In the genomic region with DNA sequence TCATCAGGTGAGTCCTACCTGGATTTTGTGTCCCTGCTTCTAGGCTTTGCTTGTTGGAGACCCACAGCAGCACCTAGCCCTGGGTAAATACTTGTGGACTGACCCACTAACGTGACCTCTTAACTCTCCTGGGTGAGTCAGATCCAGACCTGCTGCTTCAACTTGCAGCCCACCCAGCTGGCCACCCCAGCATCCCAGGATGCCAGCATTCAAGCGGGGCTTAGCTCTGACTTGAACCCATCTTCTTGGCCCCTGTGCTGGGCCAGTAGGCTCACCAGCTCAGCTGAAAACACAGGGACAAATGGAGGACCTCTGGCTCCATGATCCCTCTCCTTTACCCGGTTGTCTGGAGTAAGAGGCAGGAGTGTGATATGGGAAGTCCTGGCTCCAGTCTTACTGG, we compare ENCODE assay signal across 29 cellular contexts. TPM values are rescaled to one million over a fixed set of nuclear protein-coding genes. Genes with fewer than 3 reads are reported as not detected.
"Had no signal": no experiment of that assay in that cellular context is flagged by ENCODE, and none has a peak within 500 bp of the region (broad histone marks: within the 10 kb centered on the region; RNA-seq: fewer than 3 reads in every experiment).

No MANE protein-coding gene starts in this region.

- H3K4me2 ChIP-seq: hepatocyte had no signal

- H3K27me3 ChIP-seq: dorsolateral prefrontal cortex, esophagus muscularis mucosa, heart left ventricle, left lung, neutrophil, sigmoid colon, spleen, tibial nerve, upper lobe of right lung, uterus had no signal

- H3K4me3 ChIP-seq: dorsolateral prefrontal cortex, esophagus muscularis mucosa, gastroesophageal sphincter, heart left ventricle, hepatocyte, left lung, prostate gland, sigmoid colon, spleen, thoracic aorta, tibial nerve, upper lobe of right lung, uterus had no signal

- H3K27me3 Mint-ChIP-seq: naive B cell; natural killer cell treated with Interleukin-12 subunit alpha and Interleukin-12 subunit beta and Interleukin-15 and Interleukin-18, amount 100 ng/mL, for 72 hours; stimulated activated naive CD8-positive, alpha-beta T cell treated with anti-CD3 and anti-CD28 coated beads, Interleukin-15, Interleukin-2, amounts not matched to agents 100 ng/mL and 50 ng/mL, for 24 hours had no signal

- H3K27ac Mint-ChIP-seq: naive B cell; natural killer cell treated with Interleukin-12 subunit alpha and Interleukin-12 subunit beta and Interleukin-15 and Interleukin-18, amount 100 ng/mL, for 72 hours; stimulated activated naive B cell treated with anti-CD40 and anti-IgM and Interleukin-4, amounts not matched to agents 10 μg/mL and 1 μg/mL and 100 μg/mL, for 72 hours; stimulated activated naive CD8-positive, alpha-beta T cell treated with anti-CD3 and anti-CD28 coated beads, Interleukin-15, Interleukin-2, amounts not matched to agents 100 ng/mL and 50 ng/mL, for 24 hours had no signal

- H2AFZ ChIP-seq: hepatocyte had no signal

- H3K79me2 ChIP-seq: hepatocyte had no signal

- FAIRE-seq: colon, kidney had no signal

- H3K36me3 ChIP-seq: esophagus muscularis mucosa, gastroesophageal sphincter, heart left ventricle, left lung, prostate gland, sigmoid colon, spleen, thoracic aorta, tibial nerve, upper lobe of right lung, uterus had no signal

- ATAC-seq: foreskin keratinocyte; gastroesophageal sphincter; heart left ventricle; left lung; natural killer cell treated with Interleukin-12 subunit alpha and Interleukin-12 subunit beta and Interleukin-15 and Interleukin-18, amount 100 ng/mL, for 72 hours; right cardiac atrium; stimulated activated naive B cell treated with anti-CD40 and anti-IgM and Interleukin-4, amounts not matched to agents 10 μg/mL and 1 μg/mL and 100 μg/mL, for 72 hours; upper lobe of right lung had no signal

- H3K4me3 Mint-ChIP-seq: naive B cell; natural killer cell treated with Interleukin-12 subunit alpha and Interleukin-12 subunit beta and Interleukin-15 and Interleukin-18, amount 100 ng/mL, for 72 hours; neural crest cell; stimulated activated naive B cell treated with anti-CD40 and anti-IgM and Interleukin-4, amounts not matched to agents 10 μg/mL and 1 μg/mL and 100 μg/mL, for 72 hours; stimulated activated naive CD8-positive, alpha-beta T cell treated with anti-CD3 and anti-CD28 coated beads, Interleukin-15, Interleukin-2, amounts not matched to agents 100 ng/mL and 50 ng/mL, for 24 hours had no signal

- H3K9me3 ChIP-seq: neutrophil, prostate gland, uterus had no signal

- H3K4me1 ChIP-seq: foreskin keratinocyte, left lung, prostate gland, upper lobe of right lung, uterus had no signal

- DNase-seq: dorsolateral prefrontal cortex; effector CD4-positive, alpha-beta T cell; foreskin keratinocyte; heart left ventricle; kidney; left lung; mesendoderm; naive B cell; right cardiac atrium; sigmoid colon; spleen; stimulated activated CD4-positive, alpha-beta T cell treated with anti-CD3 and anti-CD28 coated beads, Interleukin-4, amount 100 ng/mL, for 4 hours; stimulated activated naive B cell treated with anti-CD40 and anti-IgM and Interleukin-4, amounts not matched to agents 10 μg/mL and 1 μg/mL and 100 μg/mL, for 72 hours; upper lobe of right lung; uterus had no signal

- H3K27ac ChIP-seq: dorsolateral prefrontal cortex, esophagus muscularis mucosa, foreskin keratinocyte, gastroesophageal sphincter, heart left ventricle, hepatocyte, left lung, neutrophil, prostate gland, sigmoid colon, spleen, thoracic aorta, tibial nerve, upper lobe of right lung, uterus had no signal

- H3K4me1 Mint-ChIP-seq: neural crest cell had no signal

RNA-seq across cellular contexts. Expression of a gene that starts 33.5 kb away (rescaled TPM):
- total RNA-seq: epithelial cell of proximal tubule, fibroblast of lung, foreskin keratinocyte, lung microvascular endothelial cell had no signal
- polyA plus RNA-seq: fibroblast of lung, foreskin keratinocyte had no signal
